In the genomic region with DNA sequence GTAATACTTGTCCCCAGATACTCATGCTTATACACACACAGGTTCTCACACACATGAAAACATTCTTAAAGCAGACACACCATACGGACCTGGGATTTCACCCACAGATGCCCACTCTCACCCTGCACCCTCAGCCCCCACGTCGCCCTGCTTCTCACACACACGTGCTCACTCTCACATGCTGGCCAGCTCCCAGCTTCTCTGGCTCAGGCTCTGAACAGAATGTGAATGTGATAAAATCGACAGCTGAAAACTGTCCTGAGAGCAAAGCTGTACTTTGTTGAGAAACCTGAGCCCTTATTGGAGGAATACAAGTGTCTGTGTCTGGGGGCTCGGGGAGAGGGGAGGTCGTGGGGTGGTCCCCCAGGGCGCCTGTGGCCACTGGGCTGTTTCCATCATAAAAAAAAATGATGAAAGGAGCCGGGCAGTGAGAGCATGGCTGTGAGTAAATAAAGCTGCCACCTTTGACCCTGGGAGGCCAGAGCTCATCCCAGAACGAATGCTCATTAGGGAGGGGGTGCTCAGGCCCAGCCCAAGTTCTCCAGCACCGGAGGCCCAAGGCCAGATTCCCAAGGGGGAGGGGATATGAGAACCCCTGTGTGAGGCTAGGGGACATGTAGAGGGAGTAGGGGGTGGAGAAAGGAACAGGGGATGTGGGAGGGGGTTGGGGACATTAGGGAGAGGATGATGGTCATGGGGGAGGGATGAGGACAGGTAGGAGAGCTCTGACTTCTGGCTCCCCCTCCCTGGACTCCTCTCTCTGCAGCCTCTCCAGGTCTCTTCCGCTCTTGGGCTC, we compare ENCODE assay signal across 1 cellular context.
TF ChIP-seq lines count a peak whose summit lies in the region.

No MANE protein-coding gene starts in this region.

TF ChIP-seq in GM23338, 12 proteins besides CTCF, POLR2A, EP300 and RAD21 (continued from another document):
- TF ChIP-seq, protein P1, sequence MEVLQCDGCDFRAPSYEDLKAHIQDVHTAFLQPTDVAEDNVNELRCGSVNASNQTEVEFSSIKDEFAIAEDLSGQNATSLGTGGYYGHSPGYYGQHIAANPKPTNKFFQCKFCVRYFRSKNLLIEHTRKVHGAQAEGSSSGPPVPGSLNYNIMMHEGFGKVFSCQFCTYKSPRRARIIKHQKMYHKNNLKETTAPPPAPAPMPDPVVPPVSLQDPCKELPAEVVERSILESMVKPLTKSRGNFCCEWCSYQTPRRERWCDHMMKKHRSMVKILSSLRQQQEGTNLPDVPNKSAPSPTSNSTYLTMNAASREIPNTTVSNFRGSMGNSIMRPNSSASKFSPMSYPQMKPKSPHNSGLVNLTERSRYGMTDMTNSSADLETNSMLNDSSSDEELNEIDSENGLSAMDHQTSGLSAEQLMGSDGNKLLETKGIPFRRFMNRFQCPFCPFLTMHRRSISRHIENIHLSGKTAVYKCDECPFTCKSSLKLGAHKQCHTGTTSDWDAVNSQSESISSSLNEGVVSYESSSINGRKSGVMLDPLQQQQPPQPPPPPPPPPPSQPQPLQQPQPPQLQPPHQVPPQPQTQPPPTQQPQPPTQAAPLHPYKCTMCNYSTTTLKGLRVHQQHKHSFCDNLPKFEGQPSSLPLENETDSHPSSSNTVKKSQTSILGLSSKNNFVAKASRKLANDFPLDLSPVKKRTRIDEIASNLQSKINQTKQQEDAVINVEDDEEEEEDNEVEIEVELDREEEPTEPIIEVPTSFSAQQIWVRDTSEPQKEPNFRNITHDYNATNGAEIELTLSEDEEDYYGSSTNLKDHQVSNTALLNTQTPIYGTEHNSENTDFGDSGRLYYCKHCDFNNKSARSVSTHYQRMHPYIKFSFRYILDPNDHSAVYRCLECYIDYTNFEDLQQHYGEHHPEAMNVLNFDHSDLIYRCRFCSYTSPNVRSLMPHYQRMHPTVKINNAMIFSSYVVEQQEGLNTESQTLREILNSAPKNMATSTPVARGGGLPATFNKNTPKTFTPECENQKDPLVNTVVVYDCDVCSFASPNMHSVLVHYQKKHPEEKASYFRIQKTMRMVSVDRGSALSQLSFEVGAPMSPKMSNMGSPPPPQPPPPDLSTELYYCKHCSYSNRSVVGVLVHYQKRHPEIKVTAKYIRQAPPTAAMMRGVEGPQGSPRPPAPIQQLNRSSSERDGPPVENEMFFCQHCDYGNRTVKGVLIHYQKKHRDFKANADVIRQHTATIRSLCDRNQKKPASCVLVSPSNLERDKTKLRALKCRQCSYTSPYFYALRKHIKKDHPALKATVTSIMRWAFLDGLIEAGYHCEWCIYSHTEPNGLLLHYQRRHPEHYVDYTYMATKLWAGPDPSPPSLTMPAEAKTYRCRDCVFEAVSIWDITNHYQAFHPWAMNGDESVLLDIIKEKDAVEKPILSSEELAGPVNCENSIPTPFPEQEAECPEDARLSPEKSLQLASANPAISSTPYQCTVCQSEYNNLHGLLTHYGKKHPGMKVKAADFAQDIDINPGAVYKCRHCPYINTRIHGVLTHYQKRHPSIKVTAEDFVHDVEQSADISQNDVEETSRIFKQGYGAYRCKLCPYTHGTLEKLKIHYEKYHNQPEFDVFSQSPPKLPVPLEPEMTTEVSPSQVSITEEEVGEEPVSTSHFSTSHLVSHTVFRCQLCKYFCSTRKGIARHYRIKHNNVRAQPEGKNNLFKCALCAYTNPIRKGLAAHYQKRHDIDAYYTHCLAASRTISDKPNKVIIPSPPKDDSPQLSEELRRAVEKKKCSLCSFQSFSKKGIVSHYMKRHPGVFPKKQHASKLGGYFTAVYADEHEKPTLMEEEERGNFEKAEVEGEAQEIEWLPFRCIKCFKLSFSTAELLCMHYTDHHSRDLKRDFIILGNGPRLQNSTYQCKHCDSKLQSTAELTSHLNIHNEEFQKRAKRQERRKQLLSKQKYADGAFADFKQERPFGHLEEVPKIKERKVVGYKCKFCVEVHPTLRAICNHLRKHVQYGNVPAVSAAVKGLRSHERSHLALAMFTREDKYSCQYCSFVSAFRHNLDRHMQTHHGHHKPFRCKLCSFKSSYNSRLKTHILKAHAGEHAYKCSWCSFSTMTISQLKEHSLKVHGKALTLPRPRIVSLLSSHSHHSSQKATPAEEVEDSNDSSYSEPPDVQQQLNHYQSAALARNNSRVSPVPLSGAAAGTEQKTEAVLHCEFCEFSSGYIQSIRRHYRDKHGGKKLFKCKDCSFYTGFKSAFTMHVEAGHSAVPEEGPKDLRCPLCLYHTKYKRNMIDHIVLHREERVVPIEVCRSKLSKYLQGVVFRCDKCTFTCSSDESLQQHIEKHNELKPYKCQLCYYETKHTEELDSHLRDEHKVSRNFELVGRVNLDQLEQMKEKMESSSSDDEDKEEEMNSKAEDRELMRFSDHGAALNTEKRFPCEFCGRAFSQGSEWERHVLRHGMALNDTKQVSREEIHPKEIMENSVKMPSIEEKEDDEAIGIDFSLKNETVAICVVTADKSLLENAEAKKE (CRISPR knock-in tag; IDR thresholded peaks at IDR 0.05) = no peak
- TF ChIP-seq ZNF331 (CRISPR knock-in tag; IDR thresholded peaks at IDR 0.05; ENCODE audit: low read depth) (no peak), POLR2AphosphoS5 (IDR thresholded peaks at IDR 0.05; ENCODE audit: low read depth) (no peak), JUNB (IDR thresholded peaks at IDR 0.05; ENCODE audit: unreplicated experiment) (no peak), STAT1 (IDR thresholded peaks at IDR 0.05; ENCODE audit: unreplicated experiment) (no peak), EZH2phosphoT487 (IDR thresholded peaks at IDR 0.05; ENCODE audit: unreplicated experiment) (no peak), CREB1 (CRISPR knock-in tag; IDR thresholded peaks at IDR 0.05; ENCODE audit: low read depth) (no peak), NANOG (IDR thresholded peaks at IDR 0.05; ENCODE audit: borderline replicate concordance) (no peak)
- TF ChIP-seq, protein P2, sequence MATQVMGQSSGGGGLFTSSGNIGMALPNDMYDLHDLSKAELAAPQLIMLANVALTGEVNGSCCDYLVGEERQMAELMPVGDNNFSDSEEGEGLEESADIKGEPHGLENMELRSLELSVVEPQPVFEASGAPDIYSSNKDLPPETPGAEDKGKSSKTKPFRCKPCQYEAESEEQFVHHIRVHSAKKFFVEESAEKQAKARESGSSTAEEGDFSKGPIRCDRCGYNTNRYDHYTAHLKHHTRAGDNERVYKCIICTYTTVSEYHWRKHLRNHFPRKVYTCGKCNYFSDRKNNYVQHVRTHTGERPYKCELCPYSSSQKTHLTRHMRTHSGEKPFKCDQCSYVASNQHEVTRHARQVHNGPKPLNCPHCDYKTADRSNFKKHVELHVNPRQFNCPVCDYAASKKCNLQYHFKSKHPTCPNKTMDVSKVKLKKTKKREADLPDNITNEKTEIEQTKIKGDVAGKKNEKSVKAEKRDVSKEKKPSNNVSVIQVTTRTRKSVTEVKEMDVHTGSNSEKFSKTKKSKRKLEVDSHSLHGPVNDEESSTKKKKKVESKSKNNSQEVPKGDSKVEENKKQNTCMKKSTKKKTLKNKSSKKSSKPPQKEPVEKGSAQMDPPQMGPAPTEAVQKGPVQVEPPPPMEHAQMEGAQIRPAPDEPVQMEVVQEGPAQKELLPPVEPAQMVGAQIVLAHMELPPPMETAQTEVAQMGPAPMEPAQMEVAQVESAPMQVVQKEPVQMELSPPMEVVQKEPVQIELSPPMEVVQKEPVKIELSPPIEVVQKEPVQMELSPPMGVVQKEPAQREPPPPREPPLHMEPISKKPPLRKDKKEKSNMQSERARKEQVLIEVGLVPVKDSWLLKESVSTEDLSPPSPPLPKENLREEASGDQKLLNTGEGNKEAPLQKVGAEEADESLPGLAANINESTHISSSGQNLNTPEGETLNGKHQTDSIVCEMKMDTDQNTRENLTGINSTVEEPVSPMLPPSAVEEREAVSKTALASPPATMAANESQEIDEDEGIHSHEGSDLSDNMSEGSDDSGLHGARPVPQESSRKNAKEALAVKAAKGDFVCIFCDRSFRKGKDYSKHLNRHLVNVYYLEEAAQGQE (IDR thresholded peaks at IDR 0.05; ENCODE audit: unreplicated experiment) = no peak
